In the genomic region with DNA sequence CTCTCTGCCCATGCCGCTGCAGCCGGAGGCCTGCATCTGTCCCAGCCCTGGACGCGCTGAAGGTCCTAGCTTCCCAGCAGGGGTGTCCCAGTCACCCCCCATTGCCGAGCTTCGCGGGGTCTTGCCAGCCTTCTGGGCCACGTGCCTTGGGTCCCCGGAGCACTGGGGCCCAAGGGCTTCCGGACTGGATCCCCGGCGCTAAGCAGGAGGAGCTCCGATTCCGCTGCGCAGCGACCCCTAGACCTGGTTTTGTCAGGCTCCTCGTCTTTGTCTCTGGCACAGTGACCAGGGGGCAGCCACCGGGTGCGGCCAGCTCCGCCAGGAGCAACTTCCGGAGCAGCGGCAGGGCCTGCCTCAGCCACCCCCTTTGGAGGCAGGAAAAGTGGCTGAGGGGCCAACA, we compare ENCODE assay signal across 1 cellular context.
A peak's percentile ranks its signal among the peaks of the same experiment; 100 is the strongest.
TF ChIP-seq lines count a peak whose summit lies in the region.

No MANE protein-coding gene starts in this region.

TF ChIP-seq in WTC11, 78 proteins besides CTCF, POLR2A, EP300 and RAD21 (continued from another document and continues in another):
- TF ChIP-seq, protein P1, sequence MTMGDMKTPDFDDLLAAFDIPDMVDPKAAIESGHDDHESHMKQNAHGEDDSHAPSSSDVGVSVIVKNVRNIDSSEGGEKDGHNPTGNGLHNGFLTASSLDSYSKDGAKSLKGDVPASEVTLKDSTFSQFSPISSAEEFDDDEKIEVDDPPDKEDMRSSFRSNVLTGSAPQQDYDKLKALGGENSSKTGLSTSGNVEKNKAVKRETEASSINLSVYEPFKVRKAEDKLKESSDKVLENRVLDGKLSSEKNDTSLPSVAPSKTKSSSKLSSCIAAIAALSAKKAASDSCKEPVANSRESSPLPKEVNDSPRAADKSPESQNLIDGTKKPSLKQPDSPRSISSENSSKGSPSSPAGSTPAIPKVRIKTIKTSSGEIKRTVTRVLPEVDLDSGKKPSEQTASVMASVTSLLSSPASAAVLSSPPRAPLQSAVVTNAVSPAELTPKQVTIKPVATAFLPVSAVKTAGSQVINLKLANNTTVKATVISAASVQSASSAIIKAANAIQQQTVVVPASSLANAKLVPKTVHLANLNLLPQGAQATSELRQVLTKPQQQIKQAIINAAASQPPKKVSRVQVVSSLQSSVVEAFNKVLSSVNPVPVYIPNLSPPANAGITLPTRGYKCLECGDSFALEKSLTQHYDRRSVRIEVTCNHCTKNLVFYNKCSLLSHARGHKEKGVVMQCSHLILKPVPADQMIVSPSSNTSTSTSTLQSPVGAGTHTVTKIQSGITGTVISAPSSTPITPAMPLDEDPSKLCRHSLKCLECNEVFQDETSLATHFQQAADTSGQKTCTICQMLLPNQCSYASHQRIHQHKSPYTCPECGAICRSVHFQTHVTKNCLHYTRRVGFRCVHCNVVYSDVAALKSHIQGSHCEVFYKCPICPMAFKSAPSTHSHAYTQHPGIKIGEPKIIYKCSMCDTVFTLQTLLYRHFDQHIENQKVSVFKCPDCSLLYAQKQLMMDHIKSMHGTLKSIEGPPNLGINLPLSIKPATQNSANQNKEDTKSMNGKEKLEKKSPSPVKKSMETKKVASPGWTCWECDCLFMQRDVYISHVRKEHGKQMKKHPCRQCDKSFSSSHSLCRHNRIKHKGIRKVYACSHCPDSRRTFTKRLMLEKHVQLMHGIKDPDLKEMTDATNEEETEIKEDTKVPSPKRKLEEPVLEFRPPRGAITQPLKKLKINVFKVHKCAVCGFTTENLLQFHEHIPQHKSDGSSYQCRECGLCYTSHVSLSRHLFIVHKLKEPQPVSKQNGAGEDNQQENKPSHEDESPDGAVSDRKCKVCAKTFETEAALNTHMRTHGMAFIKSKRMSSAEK (CRISPR knock-in tag; IDR thresholded peaks at IDR 0.05; ENCODE audit: borderline replicate concordance): no peak
- TF ChIP-seq ZNF416 (CRISPR knock-in tag; IDR thresholded peaks at IDR 0.05) (no peak), ESRRA (CRISPR knock-in tag; IDR thresholded peaks at IDR 0.05; ENCODE audit: borderline replicate concordance) (no peak), FOXK1 (CRISPR knock-in tag; IDR thresholded peaks at IDR 0.05) (0 out of 2 replicates have a peak, but pooled peaks have one; percentile 33), NR1H2 (CRISPR knock-in tag; IDR thresholded peaks at IDR 0.05) (no peak), TCF7 (CRISPR knock-in tag; IDR thresholded peaks at IDR 0.05; ENCODE audit: low read depth) (no peak), ZNF232 (CRISPR knock-in tag; IDR thresholded peaks at IDR 0.05) (no peak), ELF4 (CRISPR knock-in tag; IDR thresholded peaks at IDR 0.05; ENCODE audit: low read depth) (no peak), E2F5 (CRISPR knock-in tag; IDR thresholded peaks at IDR 0.05) (peak; percentile 68; the same call in 1 of the 2 replicates), ATF1 (CRISPR knock-in tag; IDR thresholded peaks at IDR 0.05) (no peak), HMGA2 (CRISPR knock-in tag; IDR thresholded peaks at IDR 0.05) (no peak), ZNF425 (CRISPR knock-in tag; conservative IDR thresholded peaks at IDR 0.05) (no peak), USF2 (CRISPR knock-in tag; IDR thresholded peaks at IDR 0.05) (peak; percentile 28; the same call in 1 of the 2 replicates), ZNF671 (CRISPR knock-in tag; IDR thresholded peaks at IDR 0.05) (no peak), SOX15 (CRISPR knock-in tag; IDR thresholded peaks at IDR 0.05) (no peak), USF1 (CRISPR knock-in tag; IDR thresholded peaks at IDR 0.05) (peak; percentile 59; the same call in 1 of the 2 replicates), ETV6 (CRISPR knock-in tag; IDR thresholded peaks at IDR 0.05) (peak; percentile 62), SMAD3 (CRISPR knock-in tag; IDR thresholded peaks at IDR 0.05; ENCODE audit: borderline replicate concordance) (no peak), ZNF263 (CRISPR knock-in tag; IDR thresholded peaks at IDR 0.05; ENCODE audit: low read depth) (no peak), RELA (CRISPR knock-in tag; IDR thresholded peaks at IDR 0.05; ENCODE audit: borderline replicate concordance) (no peak), GABPB1 (CRISPR knock-in tag; IDR thresholded peaks at IDR 0.05) (no peak), AFF4 (CRISPR knock-in tag; IDR thresholded peaks at IDR 0.05; ENCODE audit: borderline replicate concordance) (peak; percentile 58; the same call in 1 of the 2 replicates), FOXP1 (CRISPR knock-in tag; IDR thresholded peaks at IDR 0.05; ENCODE audit: borderline replicate concordance) (peak; percentile 92), ZMAT4 (CRISPR knock-in tag; IDR thresholded peaks at IDR 0.05) (no peak), GTF2I (CRISPR knock-in tag; conservative IDR thresholded peaks at IDR 0.05) (no peak), NFATC4 (CRISPR knock-in tag; IDR thresholded peaks at IDR 0.05) (no peak)
- TF ChIP-seq, protein P2, sequence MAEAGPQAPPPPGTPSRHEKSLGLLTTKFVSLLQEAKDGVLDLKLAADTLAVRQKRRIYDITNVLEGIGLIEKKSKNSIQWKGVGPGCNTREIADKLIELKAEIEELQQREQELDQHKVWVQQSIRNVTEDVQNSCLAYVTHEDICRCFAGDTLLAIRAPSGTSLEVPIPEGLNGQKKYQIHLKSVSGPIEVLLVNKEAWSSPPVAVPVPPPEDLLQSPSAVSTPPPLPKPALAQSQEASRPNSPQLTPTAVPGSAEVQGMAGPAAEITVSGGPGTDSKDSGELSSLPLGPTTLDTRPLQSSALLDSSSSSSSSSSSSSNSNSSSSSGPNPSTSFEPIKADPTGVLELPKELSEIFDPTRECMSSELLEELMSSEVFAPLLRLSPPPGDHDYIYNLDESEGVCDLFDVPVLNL (CRISPR knock-in tag; IDR thresholded peaks at IDR 0.05; ENCODE audit: borderline replicate concordance, low read depth): no peak
- TF ChIP-seq, protein P3, sequence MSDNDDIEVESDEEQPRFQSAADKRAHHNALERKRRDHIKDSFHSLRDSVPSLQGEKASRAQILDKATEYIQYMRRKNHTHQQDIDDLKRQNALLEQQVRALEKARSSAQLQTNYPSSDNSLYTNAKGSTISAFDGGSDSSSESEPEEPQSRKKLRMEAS (CRISPR knock-in tag; IDR thresholded peaks at IDR 0.05): peak; percentile 95
- TF ChIP-seq, protein P4, sequence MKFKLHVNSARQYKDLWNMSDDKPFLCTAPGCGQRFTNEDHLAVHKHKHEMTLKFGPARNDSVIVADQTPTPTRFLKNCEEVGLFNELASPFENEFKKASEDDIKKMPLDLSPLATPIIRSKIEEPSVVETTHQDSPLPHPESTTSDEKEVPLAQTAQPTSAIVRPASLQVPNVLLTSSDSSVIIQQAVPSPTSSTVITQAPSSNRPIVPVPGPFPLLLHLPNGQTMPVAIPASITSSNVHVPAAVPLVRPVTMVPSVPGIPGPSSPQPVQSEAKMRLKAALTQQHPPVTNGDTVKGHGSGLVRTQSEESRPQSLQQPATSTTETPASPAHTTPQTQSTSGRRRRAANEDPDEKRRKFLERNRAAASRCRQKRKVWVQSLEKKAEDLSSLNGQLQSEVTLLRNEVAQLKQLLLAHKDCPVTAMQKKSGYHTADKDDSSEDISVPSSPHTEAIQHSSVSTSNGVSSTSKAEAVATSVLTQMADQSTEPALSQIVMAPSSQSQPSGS (CRISPR knock-in tag; IDR thresholded peaks at IDR 0.05; ENCODE audit: borderline replicate concordance, low read depth): no peak; the same call in 1 of the 2 replicates
- TF ChIP-seq, protein P5, sequence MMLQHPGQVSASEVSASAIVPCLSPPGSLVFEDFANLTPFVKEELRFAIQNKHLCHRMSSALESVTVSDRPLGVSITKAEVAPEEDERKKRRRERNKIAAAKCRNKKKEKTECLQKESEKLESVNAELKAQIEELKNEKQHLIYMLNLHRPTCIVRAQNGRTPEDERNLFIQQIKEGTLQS (CRISPR knock-in tag; conservative IDR thresholded peaks at IDR 0.05): no peak
- TF ChIP-seq, protein P6, sequence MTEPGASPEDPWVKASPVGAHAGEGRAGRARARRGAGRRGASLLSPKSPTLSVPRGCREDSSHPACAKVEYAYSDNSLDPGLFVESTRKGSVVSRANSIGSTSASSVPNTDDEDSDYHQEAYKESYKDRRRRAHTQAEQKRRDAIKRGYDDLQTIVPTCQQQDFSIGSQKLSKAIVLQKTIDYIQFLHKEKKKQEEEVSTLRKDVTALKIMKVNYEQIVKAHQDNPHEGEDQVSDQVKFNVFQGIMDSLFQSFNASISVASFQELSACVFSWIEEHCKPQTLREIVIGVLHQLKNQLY (CRISPR knock-in tag; IDR thresholded peaks at IDR 0.05): no peak
- TF ChIP-seq, protein P7, sequence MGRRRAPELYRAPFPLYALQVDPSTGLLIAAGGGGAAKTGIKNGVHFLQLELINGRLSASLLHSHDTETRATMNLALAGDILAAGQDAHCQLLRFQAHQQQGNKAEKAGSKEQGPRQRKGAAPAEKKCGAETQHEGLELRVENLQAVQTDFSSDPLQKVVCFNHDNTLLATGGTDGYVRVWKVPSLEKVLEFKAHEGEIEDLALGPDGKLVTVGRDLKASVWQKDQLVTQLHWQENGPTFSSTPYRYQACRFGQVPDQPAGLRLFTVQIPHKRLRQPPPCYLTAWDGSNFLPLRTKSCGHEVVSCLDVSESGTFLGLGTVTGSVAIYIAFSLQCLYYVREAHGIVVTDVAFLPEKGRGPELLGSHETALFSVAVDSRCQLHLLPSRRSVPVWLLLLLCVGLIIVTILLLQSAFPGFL (CRISPR knock-in tag; IDR thresholded peaks at IDR 0.05; ENCODE audit: borderline replicate concordance): no peak
- TF ChIP-seq, protein P8, sequence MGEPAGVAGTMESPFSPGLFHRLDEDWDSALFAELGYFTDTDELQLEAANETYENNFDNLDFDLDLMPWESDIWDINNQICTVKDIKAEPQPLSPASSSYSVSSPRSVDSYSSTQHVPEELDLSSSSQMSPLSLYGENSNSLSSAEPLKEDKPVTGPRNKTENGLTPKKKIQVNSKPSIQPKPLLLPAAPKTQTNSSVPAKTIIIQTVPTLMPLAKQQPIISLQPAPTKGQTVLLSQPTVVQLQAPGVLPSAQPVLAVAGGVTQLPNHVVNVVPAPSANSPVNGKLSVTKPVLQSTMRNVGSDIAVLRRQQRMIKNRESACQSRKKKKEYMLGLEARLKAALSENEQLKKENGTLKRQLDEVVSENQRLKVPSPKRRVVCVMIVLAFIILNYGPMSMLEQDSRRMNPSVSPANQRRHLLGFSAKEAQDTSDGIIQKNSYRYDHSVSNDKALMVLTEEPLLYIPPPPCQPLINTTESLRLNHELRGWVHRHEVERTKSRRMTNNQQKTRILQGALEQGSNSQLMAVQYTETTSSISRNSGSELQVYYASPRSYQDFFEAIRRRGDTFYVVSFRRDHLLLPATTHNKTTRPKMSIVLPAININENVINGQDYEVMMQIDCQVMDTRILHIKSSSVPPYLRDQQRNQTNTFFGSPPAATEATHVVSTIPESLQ (CRISPR knock-in tag; IDR thresholded peaks at IDR 0.05): no peak
